10 cellular contexts compared by ENCODE assay signal in the genomic region with DNA sequence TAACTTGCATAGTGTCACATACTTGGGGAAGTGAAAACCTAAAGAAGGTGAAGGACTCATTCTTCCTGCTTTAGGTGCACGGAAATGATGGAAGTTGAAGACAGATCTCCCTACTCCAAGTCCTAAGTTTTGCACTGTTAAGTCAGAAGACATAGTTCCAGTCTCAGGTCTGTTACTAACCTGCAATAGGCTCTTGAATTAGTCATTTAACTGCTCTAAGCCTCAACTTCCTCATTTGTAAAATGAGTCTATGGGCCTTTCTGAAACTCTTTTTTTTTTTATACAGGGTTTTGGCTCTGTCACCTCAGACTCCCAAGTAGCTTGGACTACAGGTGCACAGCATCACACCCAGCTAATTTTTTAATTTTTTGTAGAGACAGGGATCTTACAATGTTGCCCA. TPM values are rescaled to one million over a fixed set of nuclear protein-coding genes. Genes with fewer than 3 reads are reported as not detected.
DNase-seq lines count a peak whose midpoint lies in the region; ATAC-seq and TF ChIP-seq lines count a peak whose summit lies in the region.
"Had no signal": no experiment of that assay in that cellular context is flagged by ENCODE, and none has a peak within 500 bp of the region (broad histone marks: within the 10 kb centered on the region; RNA-seq: fewer than 3 reads in every experiment).

No MANE protein-coding gene starts in this region.

- no peaks in the 10 kb centered on the region for H3K27me3 Mint-ChIP-seq in stimulated activated naive B cell treated with anti-CD40 and anti-IgM and Interleukin-4, amounts not matched to agents 10 μg/mL and 1 μg/mL and 100 μg/mL, for 72 hours
- H3K27me3 Mint-ChIP-seq: dendritic cell treated with granulocyte-macrophage colony-stimulating factor and Interleukin-4, amounts not matched to agents 40 ng/mL and 50 ng/mL, for 4 days had no signal

- ATAC-seq in GM19324 (IDR thresholded peaks at IDR 0.05; ENCODE audit: low FRiP score, unreplicated experiment) = peak; percentile 61
- ATAC-seq in HG02870 (IDR thresholded peaks at IDR 0.05; ENCODE audit: unreplicated experiment) = peak; percentile 64
- peak; percentile 87 to 89 for ATAC-seq in stimulated activated naive B cell treated with anti-CD40 and anti-IgM and Interleukin-4, amounts not matched to agents 10 μg/mL and 1 μg/mL and 100 μg/mL, for 72 hours (replicated peaks)

- no peaks in the 10 kb centered on the region for H3K36me3 Mint-ChIP-seq in stimulated activated naive B cell treated with anti-CD40 and anti-IgM and Interleukin-4, amounts not matched to agents 10 μg/mL and 1 μg/mL and 100 μg/mL, for 72 hours

- no peak for TF ChIP-seq CTCF in KMS-11 (conservative IDR thresholded peaks at IDR 0.05; ENCODE audit: low read depth, low read length)
- TF ChIP-seq CTCF in left ventricle myocardium inferior (IDR thresholded peaks at IDR 0.05; ENCODE audit: borderline replicate concordance) = no peak

- H3K4me3 ChIP-seq in KMS-11 (IDR thresholded peaks at IDR 0.05; ENCODE audit: insufficient read depth, low read depth, low read length) (no peak overlapping the region), left ventricle myocardium inferior (no peak overlapping the region)

- no peaks in the 10 kb centered on the region for H3K79me2 ChIP-seq in KMS-11 (ENCODE audit: insufficient read depth, low read depth)

- H3K27me3 ChIP-seq in KMS-11 (ENCODE audit: insufficient read depth, low read depth) (no peaks in the 10 kb centered on the region), left ventricle myocardium inferior (ENCODE audit: low read depth) (no peaks in the 10 kb centered on the region)

- no peak overlapping the region for H2AFZ ChIP-seq in KMS-11 (ENCODE audit: low read depth)

- H3K27ac Mint-ChIP-seq in stimulated activated naive B cell treated with anti-CD40 and anti-IgM and Interleukin-4, amounts not matched to agents 10 μg/mL and 1 μg/mL and 100 μg/mL, for 72 hours = peak overlapping the region; percentile 11
- H3K27ac Mint-ChIP-seq: dendritic cell treated with granulocyte-macrophage colony-stimulating factor and Interleukin-4, amounts not matched to agents 40 ng/mL and 50 ng/mL, for 4 days had no signal

- no peak for DNase-seq in stimulated activated naive B cell treated with anti-CD40 and anti-IgM and Interleukin-4, amounts not matched to agents 10 μg/mL and 1 μg/mL and 100 μg/mL, for 72 hours
- DNase-seq in NCI-H774 (lab: John Stamatoyannopoulos, UW) (no peak), AG08395 (ENCODE audit: low spot score) (no peak), left ventricle myocardium inferior (no peak)
- DNase-seq: NCI-H1048 had no signal

- no peaks in the 10 kb centered on the region for H4K20me1 ChIP-seq in KMS-11 (ENCODE audit: insufficient read depth)

- peaks cover 58 to 76% of the 10 kb centered on the region in 2 donors for H3K4me1 Mint-ChIP-seq in stimulated activated naive B cell treated with anti-CD40 and anti-IgM and Interleukin-4, amounts not matched to agents 10 μg/mL and 1 μg/mL and 100 μg/mL, for 72 hours

- no peaks in the 10 kb centered on the region for H3K9me3 ChIP-seq in left ventricle myocardium inferior (replicated peaks)

- H3K4me1 ChIP-seq in KMS-11 (ENCODE audit: low read depth, poor library complexity, severe bottlenecking) (peaks cover 63% of the 10 kb centered on the region), left ventricle myocardium inferior (no peaks in the 10 kb centered on the region)

- no peak overlapping the region for H3K27ac ChIP-seq in KMS-11
- no peak overlapping the region for H3K27ac ChIP-seq in left ventricle myocardium inferior (replicated peaks)

- H3K4me3 Mint-ChIP-seq in stimulated activated naive B cell treated with anti-CD40 and anti-IgM and Interleukin-4, amounts not matched to agents 10 μg/mL and 1 μg/mL and 100 μg/mL, for 72 hours = no peak overlapping the region
- H3K4me3 Mint-ChIP-seq: dendritic cell treated with granulocyte-macrophage colony-stimulating factor and Interleukin-4, amounts not matched to agents 40 ng/mL and 50 ng/mL, for 4 days had no signal

- H3K4me2 ChIP-seq in KMS-11 = peak overlapping the region; percentile 4; the same call in 1 of the 2 replicates

- no peaks in the 10 kb centered on the region for H3K36me3 ChIP-seq in KMS-11 (ENCODE audit: insufficient read depth)
- H3K36me3 ChIP-seq in left ventricle myocardium inferior = no peaks in the 10 kb centered on the region

- intact Hi-C loops in left ventricle myocardium inferior (cut with micrococcal nuclease) = no loop called here

- H3K9ac ChIP-seq in KMS-11 = no peak overlapping the region

- peaks cover 0 to under 1% of the 10 kb centered on the region in 2 donors for H3K9me3 Mint-ChIP-seq in stimulated activated naive B cell treated with anti-CD40 and anti-IgM and Interleukin-4, amounts not matched to agents 10 μg/mL and 1 μg/mL and 100 μg/mL, for 72 hours

RNA-seq across cellular contexts. Expression of a gene that starts 30.8 kb away (rescaled TPM):
- total RNA-seq in left ventricle myocardium inferior = 0.05 TPM
- total RNA-seq: osteoblast had no signal
